In genomic region chr18:44773640-44774155, GRCh38 we compare ENCODE assay signal across 24 cellular contexts.
"Had no signal": no experiment of that assay in that cellular context is flagged by ENCODE, and none has a peak within 500 bp of the region (broad histone marks: within the 10 kb centered on the region; RNA-seq: fewer than 3 reads in every experiment).

No MANE protein-coding gene starts in this region.

- DNase-seq: activated CD4-positive, alpha-beta T cell treated with anti-CD3 and anti-CD28 coated beads for 48 hours; activated CD4-positive, alpha-beta T cell treated with anti-CD3 and anti-CD28 coated beads, Interleukin-2, amount 50 U/mL, for 48 hours; activated CD8-positive, alpha-beta memory T cell treated with anti-CD3 and anti-CD28 coated beads for 24 hours; activated gamma-delta T cell; activated naive CD4-positive, alpha-beta T cell treated with anti-CD3 and anti-CD28 coated beads, Interleukin-2, amount 10 ng/mL, durations not matched to agents 7 days and 5 days; esophagus squamous epithelium; foreskin melanocyte; heart right ventricle; mesenchymal stem cell; nucleus accumbens; stimulated activated CD4-positive, alpha-beta T cell treated with anti-CD3 and anti-CD28 coated beads, Interleukin-15, amount 100 ng/mL, for 24 hours; stimulated activated CD4-positive, alpha-beta T cell treated with anti-CD3 and anti-CD28 coated beads, Interleukin-2, amount 100 ng/mL, for 24 hours; stimulated activated naive CD8-positive, alpha-beta T cell treated with anti-CD3 and anti-CD28 coated beads, Interleukin-15, Interleukin-2, amounts not matched to agents 100 U/mL and 50 U/mL, for 24 hours; T-helper 17 cell; T1000; testis; transverse colon; WERI-Rb-1 had no signal

- H3K4me2 ChIP-seq: smooth muscle cell had no signal

- H2AFZ ChIP-seq: parathyroid adenoma had no signal

- H3K4me1 Mint-ChIP-seq: activated naive CD4-positive, alpha-beta T cell treated with anti-CD3 and anti-CD28 coated beads, Interleukin-2, amount 10 ng/mL, durations not matched to agents 7 days and 5 days had no signal

- H3K27me3 ChIP-seq: esophagus squamous epithelium, right atrium auricular region, testis, transverse colon had no signal

- H3K27ac ChIP-seq: epithelial cell of prostate, esophagus squamous epithelium, heart right ventricle, parathyroid adenoma, right atrium auricular region, testis, WERI-Rb-1 had no signal

- H3K4me3 Mint-ChIP-seq: activated naive CD4-positive, alpha-beta T cell treated with anti-CD3 and anti-CD28 coated beads, Interleukin-2, amount 10 ng/mL, durations not matched to agents 7 days and 5 days; central memory CD8-positive, alpha-beta T cell; dendritic cell treated with granulocyte-macrophage colony-stimulating factor and Interleukin-4, amounts not matched to agents 40 ng/mL and 50 ng/mL, for 4 days; T-helper 17 cell had no signal

- H3K9me3 ChIP-seq: esophagus squamous epithelium, heart right ventricle, right atrium auricular region, testis, transverse colon had no signal

- ATAC-seq: heart right ventricle; stimulated activated naive CD8-positive, alpha-beta T cell treated with anti-CD3 and anti-CD28 coated beads, Interleukin-15, Interleukin-2, amounts not matched to agents 100 U/mL and 50 U/mL, for 24 hours; T-helper 17 cell had no signal

- H3K27ac Mint-ChIP-seq: activated naive CD4-positive, alpha-beta T cell treated with anti-CD3 and anti-CD28 coated beads, Interleukin-2, amount 10 ng/mL, durations not matched to agents 7 days and 5 days; dendritic cell treated with granulocyte-macrophage colony-stimulating factor and Interleukin-4, amounts not matched to agents 40 ng/mL and 50 ng/mL, for 4 days; T-helper 17 cell had no signal

- H3K4me3 ChIP-seq: esophagus squamous epithelium, heart right ventricle, right atrium auricular region, smooth muscle cell, testis, transverse colon had no signal

- H3K36me3 Mint-ChIP-seq: activated naive CD4-positive, alpha-beta T cell treated with anti-CD3 and anti-CD28 coated beads, Interleukin-2, amount 10 ng/mL, durations not matched to agents 7 days and 5 days had no signal

- H3K36me3 ChIP-seq: esophagus squamous epithelium, heart right ventricle, right atrium auricular region, transverse colon, WERI-Rb-1 had no signal

- H3K9ac ChIP-seq: parathyroid adenoma had no signal

- H3K9me3 Mint-ChIP-seq: activated naive CD4-positive, alpha-beta T cell treated with anti-CD3 and anti-CD28 coated beads, Interleukin-2, amount 10 ng/mL, durations not matched to agents 7 days and 5 days; central memory CD8-positive, alpha-beta T cell; dendritic cell treated with granulocyte-macrophage colony-stimulating factor and Interleukin-4, amounts not matched to agents 40 ng/mL and 50 ng/mL, for 4 days had no signal

- H3K27me3 Mint-ChIP-seq: central memory CD8-positive, alpha-beta T cell had no signal
